Comparison of ENCODE assay signal across 1 cellular context in genomic region chr19:5800361-5801270, GRCh38.
A peak's percentile ranks its signal among the peaks of the same experiment; 100 is the strongest.
TF ChIP-seq lines count a peak whose summit lies in the region.

No MANE protein-coding gene starts in this region.

TF ChIP-seq in HepG2, 621 proteins besides CTCF, POLR2A, EP300 and RAD21 (continued from another document and continues in another):
- TF ChIP-seq ZNF503 (CRISPR knock-in tag; IDR thresholded peaks at IDR 0.05) (0 out of 2 replicates have a peak, but pooled peaks have one; percentile 37), IRF2 (CRISPR knock-in tag; IDR thresholded peaks at IDR 0.05) (no peak), ZSCAN12 (CRISPR knock-in tag; IDR thresholded peaks at IDR 0.05) (no peak), KMT2B (CRISPR knock-in tag; IDR thresholded peaks at IDR 0.05) (no peak), HOXA5 (CRISPR knock-in tag; IDR thresholded peaks at IDR 0.05) (no peak), ZNF124 (CRISPR knock-in tag; IDR thresholded peaks at IDR 0.05) (no peak), HES4 (CRISPR knock-in tag; IDR thresholded peaks at IDR 0.05; ENCODE audit: borderline replicate concordance) (no peak), KDM5B (CRISPR knock-in tag; IDR thresholded peaks at IDR 0.05; ENCODE audit: borderline replicate concordance) (no peak), IRF9 (CRISPR knock-in tag; IDR thresholded peaks at IDR 0.05; ENCODE audit: borderline replicate concordance) (peak; percentile 50; the same call in 1 of the 2 replicates), SP1 (IDR thresholded peaks at IDR 0.05) (no peak), SP1 (CRISPR knock-in tag; IDR thresholded peaks at IDR 0.05) (no peak), MEF2D (CRISPR knock-in tag; IDR thresholded peaks at IDR 0.05) (no peak), MZF1 (CRISPR knock-in tag; IDR thresholded peaks at IDR 0.05; ENCODE audit: borderline replicate concordance) (no peak), SIX4 (CRISPR knock-in tag; IDR thresholded peaks at IDR 0.05) (peak; percentile 63), KLF9 (CRISPR knock-in tag; IDR thresholded peaks at IDR 0.05; ENCODE audit: low read depth) (no peak), LCORL (IDR thresholded peaks at IDR 0.05) (no peak), LCORL (CRISPR knock-in tag; IDR thresholded peaks at IDR 0.05) (peak; percentile 63), HBP1 (CRISPR knock-in tag; IDR thresholded peaks at IDR 0.05; ENCODE audit: low read depth) (peak; percentile 49; the same call in 1 of the 2 replicates), ELK4 (CRISPR knock-in tag; IDR thresholded peaks at IDR 0.05; ENCODE audit: borderline replicate concordance) (0 out of 2 replicates have a peak, but pooled peaks have one; percentile 7), RXRB (CRISPR knock-in tag; IDR thresholded peaks at IDR 0.05; ENCODE audit: borderline replicate concordance) (peak; percentile 48), CEBPG (CRISPR knock-in tag; IDR thresholded peaks at IDR 0.05) (peak; percentile 50), THRA (CRISPR knock-in tag; IDR thresholded peaks at IDR 0.05; ENCODE audit: borderline replicate concordance) (peak; percentile 21; the same call in 1 of the 2 replicates), TFAP4 (IDR thresholded peaks at IDR 0.05; ENCODE audit: borderline replicate concordance, low read depth) (0 out of 2 replicates have a peak, but pooled peaks have one; percentile 39), ZSCAN30 (CRISPR knock-in tag; IDR thresholded peaks at IDR 0.05) (no peak), MXD3 (CRISPR knock-in tag; IDR thresholded peaks at IDR 0.05) (no peak), POGK (CRISPR knock-in tag; conservative IDR thresholded peaks at IDR 0.05) (no peak), KLF11 (CRISPR knock-in tag; IDR thresholded peaks at IDR 0.05) (no peak), ZNF3 (CRISPR knock-in tag; IDR thresholded peaks at IDR 0.05) (0 out of 2 replicates have a peak, but pooled peaks have one; percentile 38), NCOR1 (IDR thresholded peaks at IDR 0.05; ENCODE audit: borderline replicate concordance, low read length) (no peak), TEAD3 (CRISPR knock-in tag; optimal IDR thresholded peaks at IDR 0.05; ENCODE audit: borderline replicate concordance) (peak; percentile 16), ZNF7 (CRISPR knock-in tag; IDR thresholded peaks at IDR 0.05) (no peak), ERF (CRISPR knock-in tag; IDR thresholded peaks at IDR 0.05) (no peak; the same call in 1 of the 2 replicates), THAP11 (CRISPR knock-in tag; IDR thresholded peaks at IDR 0.05) (0 out of 2 replicates have a peak, but pooled peaks have one; percentile 38), ZNF367 (CRISPR knock-in tag; IDR thresholded peaks at IDR 0.05; ENCODE audit: borderline replicate concordance) (no peak), GMEB2 (CRISPR knock-in tag; IDR thresholded peaks at IDR 0.05; ENCODE audit: low read depth) (no peak), CSRNP1 (CRISPR knock-in tag; IDR thresholded peaks at IDR 0.05) (no peak), ZNF543 (CRISPR knock-in tag; IDR thresholded peaks at IDR 0.05) (0 out of 2 replicates have a peak, but pooled peaks have one; percentile 5), PHF21A (CRISPR knock-in tag; IDR thresholded peaks at IDR 0.05) (peak; percentile 31; the same call in 1 of the 2 replicates), POGZ (CRISPR knock-in tag; IDR thresholded peaks at IDR 0.05) (peak; percentile 61), ZNF574 (CRISPR knock-in tag; IDR thresholded peaks at IDR 0.05) (0 out of 2 replicates have a peak, but pooled peaks have one; percentile 18), ZNF446 (CRISPR knock-in tag; IDR thresholded peaks at IDR 0.05) (no peak), ZFP90 (CRISPR knock-in tag; IDR thresholded peaks at IDR 0.05; ENCODE audit: borderline replicate concordance) (0 out of 2 replicates have a peak, but pooled peaks have one; percentile 11)
